In the genomic region with DNA sequence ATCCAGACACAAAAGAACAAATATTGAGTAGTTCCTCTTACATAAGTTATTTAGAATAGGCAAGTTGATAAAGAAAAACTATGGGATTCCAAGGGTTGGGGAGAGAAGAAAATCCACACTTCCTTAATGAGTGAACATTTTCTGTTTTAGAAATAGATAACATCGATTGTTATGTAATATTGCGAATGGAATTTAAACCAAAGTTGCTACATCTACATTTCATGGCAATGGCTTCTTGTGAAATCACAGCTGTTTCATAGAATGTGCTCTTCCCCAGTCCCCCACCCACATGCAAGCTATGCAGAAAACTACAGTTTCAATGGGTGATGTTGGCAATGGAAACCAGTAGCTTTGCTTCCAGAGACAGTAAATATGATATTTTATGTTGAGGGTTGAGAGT, we compare ENCODE assay signal across 25 cellular contexts.
"Had no signal": no experiment of that assay in that cellular context is flagged by ENCODE, and none has a peak within 500 bp of the region (broad histone marks: within the 10 kb centered on the region; RNA-seq: fewer than 3 reads in every experiment).

No MANE protein-coding gene starts in this region.

- H3K27ac ChIP-seq: left lung, lower lobe of right lung, pancreas, prostate gland, skin epidermis, suprapubic skin, thoracic aorta, tibial artery, upper lobe of right lung had no signal

- DNase-seq: immature natural killer cell; kidney; left colon; left lung; lower lobe of right lung; mammary epithelial cell; mesenchymal stem cell; naive thymus-derived CD8-positive, alpha-beta T cell; nucleus accumbens; pancreas; posterior cingulate gyrus; retina; right cardiac atrium; stimulated activated CD4-positive, alpha-beta T cell treated with anti-CD3 and anti-CD28 coated beads, Interleukin-12 subunit alpha, Interleukin-12 subunit beta, amount 100 ng/mL, for 4 hours; stimulated activated CD4-positive, alpha-beta T cell treated with anti-CD3 and anti-CD28 coated beads, Interleukin-15, amount 100 ng/mL, for 24 hours; stimulated activated CD4-positive, alpha-beta T cell treated with anti-CD3 and anti-CD28 coated beads, Interleukin-2, amount 100 ng/mL, for 24 hours; stimulated activated CD4-positive, alpha-beta T cell treated with anti-CD3 and anti-CD28 coated beads, Interleukin-4, amount 100 ng/mL, for 1 hour; stimulated activated naive B cell treated with anti-CD40 and anti-IgM and Interleukin-4, amounts not matched to agents 10 μg/mL and 1 μg/mL and 100 μg/mL, for 72 hours; tibial artery; upper lobe of right lung had no signal

- H3K4me3 ChIP-seq: left lung, lower lobe of right lung, pancreas, prostate gland, skin epidermis, suprapubic skin, thoracic aorta, tibial artery, upper lobe of right lung had no signal

- H3K27me3 ChIP-seq: left lung, pancreas, suprapubic skin, tibial artery, upper lobe of right lung had no signal

- H3K4me1 ChIP-seq: left lung, lower lobe of right lung, pancreas, prostate gland, suprapubic skin, tibial artery, upper lobe of right lung had no signal

- H3K9me3 ChIP-seq: lower lobe of right lung, pancreas, prostate gland, thoracic aorta, tibial artery, upper lobe of right lung had no signal

- ATAC-seq: left colon; left lung; lower lobe of right lung; naive thymus-derived CD8-positive, alpha-beta T cell; pancreas; right cardiac atrium; sciatic nerve; stimulated activated naive B cell treated with anti-CD40 and anti-IgM and Interleukin-4, amounts not matched to agents 10 μg/mL and 1 μg/mL and 100 μg/mL, for 72 hours; upper lobe of right lung had no signal

- H3K36me3 ChIP-seq: left lung, lower lobe of right lung, pancreas, prostate gland, suprapubic skin, thoracic aorta, tibial artery, upper lobe of right lung had no signal
